Comparison of ENCODE assay signal across 16 cellular contexts in genomic region chr3:12473503-12473902, GRCh38.
"Had no signal": no experiment of that assay in that cellular context is flagged by ENCODE, and none has a peak within 500 bp of the region (broad histone marks: within the 10 kb centered on the region; RNA-seq: fewer than 3 reads in every experiment).

No MANE protein-coding gene starts in this region.

- ATAC-seq: esophagus mucosa; gastrocnemius medialis; heart right ventricle; left colon; pancreas; stimulated activated memory B cell treated with anti-CD40 and anti-IgM and Interleukin-4, amounts not matched to agents 10 μg/mL and 1 μg/mL and 100 μg/mL, for 72 hours had no signal

- H3K27ac Mint-ChIP-seq: activated CD4-positive, alpha-beta T cell treated with anti-CD3 and anti-CD28 coated beads, Interleukin-2, amount 10 ng/mL, durations not matched to agents 24 days and 14 days; stimulated activated memory B cell treated with anti-CD40 and anti-IgM and Interleukin-4, amounts not matched to agents 10 μg/mL and 1 μg/mL and 100 μg/mL, for 72 hours; T-helper 1 cell treated with Interleukin-12 subunit alpha and Interleukin-12 subunit beta and Interleukin-4 antibody, amounts not matched to agents 30 μg/mL and 1 μg/mL, for 36 hours had no signal

- H3K4me3 Mint-ChIP-seq: activated CD4-positive, alpha-beta T cell treated with anti-CD3 and anti-CD28 coated beads, Interleukin-2, amount 10 ng/mL, durations not matched to agents 24 days and 14 days; stimulated activated memory B cell treated with anti-CD40 and anti-IgM and Interleukin-4, amounts not matched to agents 10 μg/mL and 1 μg/mL and 100 μg/mL, for 72 hours; T-helper 1 cell treated with Interleukin-12 subunit alpha and Interleukin-12 subunit beta and Interleukin-4 antibody, amounts not matched to agents 30 μg/mL and 1 μg/mL, for 36 hours had no signal

- H3K36me3 ChIP-seq: colonic mucosa, gastrocnemius medialis, heart right ventricle, pancreas, thyroid gland had no signal

- H3K27me3 ChIP-seq: colonic mucosa, gastrocnemius medialis, heart right ventricle, pancreas, thyroid gland had no signal

- H3K36me3 Mint-ChIP-seq: stimulated activated memory B cell treated with anti-CD40 and anti-IgM and Interleukin-4, amounts not matched to agents 10 μg/mL and 1 μg/mL and 100 μg/mL, for 72 hours had no signal

- H3K4me1 ChIP-seq: pancreas had no signal

- H3K27ac ChIP-seq: colonic mucosa, gastrocnemius medialis, heart right ventricle, pancreas, thyroid gland had no signal

- H3K9me3 Mint-ChIP-seq: activated CD4-positive, alpha-beta T cell treated with anti-CD3 and anti-CD28 coated beads, Interleukin-2, amount 10 ng/mL, durations not matched to agents 24 days and 14 days; stimulated activated memory B cell treated with anti-CD40 and anti-IgM and Interleukin-4, amounts not matched to agents 10 μg/mL and 1 μg/mL and 100 μg/mL, for 72 hours; T-helper 1 cell treated with Interleukin-12 subunit alpha and Interleukin-12 subunit beta and Interleukin-4 antibody, amounts not matched to agents 30 μg/mL and 1 μg/mL, for 36 hours had no signal

- DNase-seq: activated CD4-positive, alpha-beta T cell treated with anti-CD3 and anti-CD28 coated beads, Interleukin-2, amount 10 ng/mL, durations not matched to agents 24 days and 14 days; activated naive CD4-positive, alpha-beta T cell treated with anti-CD3 and anti-CD28 coated beads, Interleukin-2, amount 50 U/mL, for 16 hours; caudate nucleus; colonic mucosa; gastrocnemius medialis; heart right ventricle; left colon; midbrain; pancreas; stimulated activated CD4-positive, alpha-beta T cell treated with anti-CD3 and anti-CD28 coated beads, Interleukin-12 subunit alpha, Interleukin-12 subunit beta, amount 100 ng/mL, for 4 hours; stimulated activated CD4-positive, alpha-beta T cell treated with anti-CD3 and anti-CD28 coated beads, Interleukin-2, amount 100 ng/mL, for 24 hours; thyroid gland had no signal

- H3K4me3 ChIP-seq: colonic mucosa, gastrocnemius medialis, heart right ventricle, lung, pancreas, thyroid gland had no signal

- H3K27me3 Mint-ChIP-seq: activated CD4-positive, alpha-beta T cell treated with anti-CD3 and anti-CD28 coated beads, Interleukin-2, amount 10 ng/mL, durations not matched to agents 24 days and 14 days had no signal
